9 cellular contexts compared by ENCODE assay signal in genomic region chrX:54180403-54180802, GRCh38. TPM values are rescaled to one million over a fixed set of nuclear protein-coding genes. Genes with fewer than 3 reads are reported as not detected.
A peak's percentile ranks its signal among the peaks of the same experiment; 100 is the strongest.
DNase-seq lines count a peak whose midpoint lies in the region; ATAC-seq, FAIRE-seq and TF ChIP-seq lines count a peak whose summit lies in the region.
"Had no signal": no experiment of that assay in that cellular context is flagged by ENCODE, and none has a peak within 500 bp of the region (broad histone marks: within the 10 kb centered on the region; RNA-seq: fewer than 3 reads in every experiment).

No MANE protein-coding gene starts in this region.

- dilution Hi-C loops in keratinocyte (cut with MboI; ENCODE audit: extremely low pct_ligation_motif_present, low sequenced_read_pairs) = no loop called here

- no peaks in the 10 kb centered on the region for H3K27me3 Mint-ChIP-seq in activated naive CD8-positive, alpha-beta T cell treated with anti-CD3 and anti-CD28 coated beads for 36 hours

- peak overlapping the region; percentile 81; the same call in 1 of the 2 replicates for H3K4me3 ChIP-seq in BLaER1
- peak overlapping the region; percentile 61 for H3K4me3 ChIP-seq in HAP-1
- peak overlapping the region; percentile 25 to 55 (median 39) for H3K4me3 ChIP-seq in keratinocyte (ENCODE audit: control insufficient read depth in 2 of 3, extremely low read depth in 1 of 3, insufficient read depth in 2 of 3, low read depth in 1 of 3, low read length in 3 of 3)

- in situ Hi-C loops in HAP-1 (cut with MboI; ENCODE audit: low sequenced_read_pairs) (no loop called here), KBM-7 (cut with MboI; ENCODE audit: low pct_unique_long_range_greater_than_20kb, low sequenced_read_pairs) (no loop called here)

- ATAC-seq in HG02588 (IDR thresholded peaks at IDR 0.05; ENCODE audit: unreplicated experiment) = no peak

- peaks cover 47% of the 10 kb centered on the region for H3K79me2 ChIP-seq in keratinocyte (ENCODE audit: control insufficient read depth, insufficient read depth, low read length)

- peaks cover 1% of the 10 kb centered on the region for H3K9me3 Mint-ChIP-seq in activated naive CD8-positive, alpha-beta T cell treated with anti-CD3 and anti-CD28 coated beads for 36 hours

- no peak overlapping the region for H3K9ac ChIP-seq in BLaER1
- peak overlapping the region; percentile 79 for H3K9ac ChIP-seq in keratinocyte (ENCODE audit: control insufficient read depth, extremely low read depth, insufficient read depth, low read length)

- H2AFZ ChIP-seq in keratinocyte (ENCODE audit: control insufficient read depth, low read length) = no peak overlapping the region

- H3K4me1 ChIP-seq in BLaER1 (peaks cover 43% of the 10 kb centered on the region), HAP-1 (peaks cover 22% of the 10 kb centered on the region), keratinocyte (ENCODE audit: control insufficient read depth, extremely low read depth, insufficient read depth, low read length) (peaks cover 23% of the 10 kb centered on the region)

- H4K20me1 ChIP-seq in BLaER1 (peaks cover 60% of the 10 kb centered on the region), keratinocyte (ENCODE audit: control insufficient read depth, extremely low read depth, insufficient read depth, low read length) (no peaks in the 10 kb centered on the region)

- peaks cover 42% of the 10 kb centered on the region for H3K4me1 Mint-ChIP-seq in activated naive CD8-positive, alpha-beta T cell treated with anti-CD3 and anti-CD28 coated beads for 36 hours

- no peaks in the 10 kb centered on the region for H3K9me1 ChIP-seq in keratinocyte (ENCODE audit: control insufficient read depth, extremely low read depth, insufficient read depth, low read length)

- H3K27ac Mint-ChIP-seq in activated naive CD8-positive, alpha-beta T cell treated with anti-CD3 and anti-CD28 coated beads for 36 hours = peak overlapping the region; percentile 34

- H3K36me3 ChIP-seq in BLaER1 = peaks cover 15% of the 10 kb centered on the region
- peaks cover 8% of the 10 kb centered on the region for H3K36me3 ChIP-seq in HAP-1 (replicated peaks)
- no peaks in the 10 kb centered on the region for H3K36me3 ChIP-seq in keratinocyte (ENCODE audit: control insufficient read depth in 2 of 2, extremely low read depth in 1 of 2, insufficient read depth in 2 of 2, low read length in 2 of 2)

- H3K27ac ChIP-seq in BLaER1 (no peak overlapping the region), keratinocyte (ENCODE audit: control insufficient read depth, insufficient read depth, low read length) (peak overlapping the region; percentile 78)

- peak overlapping the region; percentile 82 for H3K4me3 Mint-ChIP-seq in activated naive CD8-positive, alpha-beta T cell treated with anti-CD3 and anti-CD28 coated beads for 36 hours

- H3K4me2 ChIP-seq in BLaER1 (peak overlapping the region; percentile 85), keratinocyte (ENCODE audit: control insufficient read depth, extremely low read depth, insufficient read depth, low read depth, low read length) (peak overlapping the region; percentile 92)

- H3K9me3 ChIP-seq in BLaER1 (no peaks in the 10 kb centered on the region), HAP-1 (no peaks in the 10 kb centered on the region), keratinocyte (ENCODE audit: control insufficient read depth, low read depth, low read length) (no peaks in the 10 kb centered on the region)

- H3K36me3 Mint-ChIP-seq in activated naive CD8-positive, alpha-beta T cell treated with anti-CD3 and anti-CD28 coated beads for 36 hours = peaks cover 48% of the 10 kb centered on the region

- no peak for FAIRE-seq in keratinocyte (lab: Jason Lieb, UNC)

- peaks cover 78% of the 10 kb centered on the region for H3K27me3 ChIP-seq in BLaER1
- H3K27me3 ChIP-seq in HAP-1 (ENCODE audit: low read depth) = no peaks in the 10 kb centered on the region
- H3K27me3 ChIP-seq in keratinocyte (ENCODE audit: control insufficient read depth, extremely low read depth, insufficient read depth, low read length) = no peaks in the 10 kb centered on the region

- TF ChIP-seq CTCF in keratinocyte (optimal IDR thresholded peaks at IDR 0.05 in 1 of 3, IDR thresholded peaks at IDR 0.05 in 1 of 3, conservative IDR thresholded peaks at IDR 0.05 in 1 of 3; ENCODE audit: extremely low read depth in 1 of 3, insufficient read depth in 2 of 3, low read length in 3 of 3) = no peak

- DNase-seq in HAP-1 (ENCODE audit: low spot score in 2 of 2) (no peak), keratinocyte (ENCODE audit: low read depth, low spot score) (no peak), AG08395 (ENCODE audit: low spot score) (no peak), DMS53 treated with DMSO at 0.1 percent for 48 hours (lab: John Stamatoyannopoulos, UW; ENCODE audit: unreplicated experiment) (no peak), KBM-7 (no peak)
- DNase-seq in activated naive CD8-positive, alpha-beta T cell treated with anti-CD3 and anti-CD28 coated beads for 36 hours = no peak
- DNase-seq: NCI-H2171 had no signal

RNA-seq across cellular contexts. Expression of gene FAM120C, which starts 2.7 kb away (rescaled TPM):
- total RNA-seq in activated naive CD8-positive, alpha-beta T cell treated with anti-CD3 and anti-CD28 coated beads for 36 hours = 1 to 10 TPM; 7.4 to 8.0 TPM
- 1.4 to 1.9 TPM (median 1.5 TPM) in 3 replicates for polyA plus RNA-seq in keratinocyte
- 0.19 TPM for polyA plus RNA-seq in keratinocyte (2011; ENCODE audit: low read depth)
- polyA plus RNA-seq in keratinocyte (2011; cell fraction: cytosol; rRNA removed) = 1.1 and 1.3 TPM in 2 replicates
- polyA plus RNA-seq in keratinocyte (2011; cell fraction: nucleus; rRNA removed) = 2.4 and 3.4 TPM in 2 replicates
- polyA plus RNA-seq in keratinocyte (2012; ENCODE audit: low replicate concordance) = 2.1 and 2.2 TPM in 2 replicates
- 2.0 to 4.3 TPM (median 3.2 TPM) in 3 replicates for polyA minus RNA-seq in keratinocyte
- 4.0 TPM for polyA minus RNA-seq in keratinocyte (2011; cell fraction: cytosol; rRNA and poly(A)+ RNA removed)
- 3.0 and 3.1 TPM in 2 replicates for polyA minus RNA-seq in keratinocyte (2011; cell fraction: nucleus; rRNA and poly(A)+ RNA removed)
